35 cellular contexts compared by ENCODE assay signal in the genomic region with DNA sequence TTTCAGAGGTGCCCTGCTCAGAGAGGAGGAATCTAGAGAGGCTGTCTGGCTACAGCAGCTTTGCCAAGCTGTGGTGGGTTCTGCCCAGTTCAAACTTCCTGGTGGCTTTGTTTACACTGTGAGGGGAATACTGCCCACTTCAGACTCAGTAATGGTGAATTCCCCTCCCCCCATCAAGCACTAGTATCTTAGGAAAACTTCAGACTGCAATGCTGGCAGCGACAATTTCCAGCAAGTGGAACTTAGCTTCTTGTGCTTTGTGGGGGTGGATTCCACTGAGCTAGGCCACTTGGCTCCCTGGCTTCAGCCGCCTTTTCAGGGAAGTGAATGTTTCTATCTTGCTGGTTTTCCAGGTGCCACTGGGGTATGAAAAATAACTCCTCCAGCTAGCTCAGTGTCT. TPM values are rescaled to one million over a fixed set of nuclear protein-coding genes. Genes with fewer than 3 reads are reported as not detected.
"Had no signal": no experiment of that assay in that cellular context is flagged by ENCODE, and none has a peak within 500 bp of the region (broad histone marks: within the 10 kb centered on the region; RNA-seq: fewer than 3 reads in every experiment).

No MANE protein-coding gene starts in this region.

- H3K27me3 Mint-ChIP-seq: activated CD8-positive, alpha-beta T cell treated with anti-CD3 and anti-CD28 coated beads for 36 hours; activated naive CD4-positive, alpha-beta T cell treated with anti-CD3 and anti-CD28 coated beads, Interleukin-2, amount 50 U/mL, for 24 hours; brain; T-helper 17 cell had no signal

- H3K27me3 ChIP-seq: adrenal gland, ascending aorta, breast epithelium, cardiac muscle cell, colonic mucosa had no signal

- H3K9me3 ChIP-seq: adrenal gland, ascending aorta, colonic mucosa had no signal

- H3K27ac Mint-ChIP-seq: activated B cell treated with CpG ODN at 0.5 μM for 24 hours; activated CD8-positive, alpha-beta T cell treated with anti-CD3 and anti-CD28 coated beads for 36 hours; activated naive CD4-positive, alpha-beta T cell treated with anti-CD3 and anti-CD28 coated beads for 36 hours; activated naive CD4-positive, alpha-beta T cell treated with anti-CD3 and anti-CD28 coated beads, Interleukin-2, amount 50 U/mL, for 24 hours; activated naive CD8-positive, alpha-beta T cell treated with anti-CD3 and anti-CD28 coated beads for 36 hours; activated naive CD8-positive, alpha-beta T cell treated with anti-CD3 and anti-CD28 coated beads, Interleukin-2, amount 50 U/mL, for 24 hours; activated T-helper 2 cell treated with anti-CD3 and anti-CD28 coated beads, Interferon-gamma antibody, Interleukin-2, Interleukin-4, amounts not matched to agents 10 μg/mL and 5 μg/mL and 100 μg/mL, durations not matched to agents 14 hours and 24 hours and 36 hours; brain; endodermal cell; T-helper 17 cell; T-helper 2 cell treated with Interferon-gamma antibody and Interleukin-4, amounts not matched to agents 5 μg/mL and 100 μg/mL, for 36 hours had no signal

- H3K4me1 ChIP-seq: adrenal gland, ascending aorta, breast epithelium, colonic mucosa had no signal

- H3K27ac ChIP-seq: adrenal gland, ascending aorta, breast epithelium, cardiac muscle cell, colonic mucosa, WERI-Rb-1 had no signal

- H3K36me3 ChIP-seq: adrenal gland, ascending aorta, breast epithelium, cardiac muscle cell, colonic mucosa, WERI-Rb-1 had no signal

- H3K4me1 Mint-ChIP-seq: activated B cell treated with CpG ODN at 0.5 μM for 24 hours; activated naive CD4-positive, alpha-beta T cell treated with anti-CD3 and anti-CD28 coated beads, Interleukin-2, amount 50 U/mL, for 24 hours; activated naive CD8-positive, alpha-beta T cell treated with anti-CD3 and anti-CD28 coated beads for 36 hours; activated naive CD8-positive, alpha-beta T cell treated with anti-CD3 and anti-CD28 coated beads, Interleukin-2, amount 50 U/mL, for 24 hours; endodermal cell; T-helper 17 cell had no signal

- FAIRE-seq: frontal cortex had no signal

- H3K9me3 Mint-ChIP-seq: activated B cell treated with CpG ODN at 0.5 μM for 24 hours; activated CD8-positive, alpha-beta T cell treated with anti-CD3 and anti-CD28 coated beads for 36 hours; activated T-helper 2 cell treated with anti-CD3 and anti-CD28 coated beads, Interferon-gamma antibody, Interleukin-2, Interleukin-4, amounts not matched to agents 10 μg/mL and 5 μg/mL and 100 μg/mL, durations not matched to agents 14 hours and 24 hours and 36 hours; T-helper 2 cell treated with Interferon-gamma antibody and Interleukin-4, amounts not matched to agents 5 μg/mL and 100 μg/mL, for 36 hours had no signal

- DNase-seq: activated B cell treated with CpG ODN at 0.5 μM for 24 hours; activated CD4-positive, alpha-beta T cell treated with anti-CD3 and anti-CD28 coated beads for 48 hours; activated CD4-positive, alpha-beta T cell treated with anti-CD3 and anti-CD28 coated beads, Interleukin-2, amount 50 U/mL, for 1 hour; activated CD4-positive, alpha-beta T cell treated with anti-CD3 and anti-CD28 coated beads, Interleukin-2, amount 50 U/mL, for 48 hours; activated CD8-positive, alpha-beta memory T cell treated with anti-CD3 and anti-CD28 coated beads for 24 hours; activated CD8-positive, alpha-beta T cell treated with anti-CD3 and anti-CD28 coated beads for 36 hours; activated effector memory CD4-positive, alpha-beta T cell treated with anti-CD3 and anti-CD28 coated beads, Interleukin-2, amount 50 U/mL, for 16 hours; activated naive CD4-positive, alpha-beta T cell treated with anti-CD3 and anti-CD28 coated beads for 36 hours; activated naive CD8-positive, alpha-beta T cell treated with anti-CD3 and anti-CD28 coated beads for 36 hours; activated naive CD8-positive, alpha-beta T cell treated with anti-CD3 and anti-CD28 coated beads, Interleukin-2, amount 50 U/mL, for 24 hours; activated T-cell treated with anti-CD3 and anti-CD28 coated beads, Interleukin-2, amount 50 U/mL, for 4 hours; adrenal gland; central memory CD4-positive, alpha-beta T cell; cerebellar nuclear complex; colonic mucosa; effector memory CD4-positive, alpha-beta T cell; endodermal cell; foreskin fibroblast; head of caudate nucleus; T-helper 1 cell; T-helper 17 cell; T1000; WERI-Rb-1 had no signal

- H3K36me3 Mint-ChIP-seq: activated naive CD4-positive, alpha-beta T cell treated with anti-CD3 and anti-CD28 coated beads, Interleukin-2, amount 50 U/mL, for 24 hours; activated naive CD8-positive, alpha-beta T cell treated with anti-CD3 and anti-CD28 coated beads for 36 hours; brain had no signal

- H3K4me3 ChIP-seq: adrenal gland, ascending aorta, breast epithelium, cardiac muscle cell, colonic mucosa had no signal

- ATAC-seq: activated CD4-positive, CD25-positive, alpha-beta regulatory T cell treated with anti-CD3 and anti-CD28 coated beads, Interleukin-2, amount 50 U/mL, for 24 hours; activated CD8-positive, alpha-beta T cell treated with anti-CD3 and anti-CD28 coated beads for 36 hours; activated naive CD8-positive, alpha-beta T cell treated with anti-CD3 and anti-CD28 coated beads, Interleukin-2, amount 50 U/mL, for 24 hours; activated T-cell treated with anti-CD3 and anti-CD28 coated beads, Interleukin-2, amount 50 U/mL, for 4 hours; esophagus mucosa; T-helper 17 cell had no signal

- H3K4me3 Mint-ChIP-seq: activated B cell treated with CpG ODN at 0.5 μM for 24 hours; activated CD8-positive, alpha-beta T cell treated with anti-CD3 and anti-CD28 coated beads for 36 hours; activated naive CD4-positive, alpha-beta T cell treated with anti-CD3 and anti-CD28 coated beads for 36 hours; activated naive CD4-positive, alpha-beta T cell treated with anti-CD3 and anti-CD28 coated beads, Interleukin-2, amount 50 U/mL, for 24 hours; activated naive CD8-positive, alpha-beta T cell treated with anti-CD3 and anti-CD28 coated beads for 36 hours; activated naive CD8-positive, alpha-beta T cell treated with anti-CD3 and anti-CD28 coated beads, Interleukin-2, amount 50 U/mL, for 24 hours; activated T-cell treated with anti-CD3 and anti-CD28 coated beads, Interleukin-2, amount 50 U/mL, for 4 hours; brain; endodermal cell; T-helper 17 cell; T-helper 2 cell treated with Interferon-gamma antibody and Interleukin-4, amounts not matched to agents 5 μg/mL and 100 μg/mL, for 36 hours had no signal

RNA-seq across cellular contexts. Expression of a gene that starts 42.8 kb away (rescaled TPM):
- total RNA-seq: activated naive CD4-positive, alpha-beta T cell treated with anti-CD3 and anti-CD28 coated beads for 36 hours; ascending aorta; dermis microvascular lymphatic vessel endothelial cell; epithelial cell of proximal tubule had no signal
